Comparison of ENCODE assay signal across 1 cellular context in the genomic region with DNA sequence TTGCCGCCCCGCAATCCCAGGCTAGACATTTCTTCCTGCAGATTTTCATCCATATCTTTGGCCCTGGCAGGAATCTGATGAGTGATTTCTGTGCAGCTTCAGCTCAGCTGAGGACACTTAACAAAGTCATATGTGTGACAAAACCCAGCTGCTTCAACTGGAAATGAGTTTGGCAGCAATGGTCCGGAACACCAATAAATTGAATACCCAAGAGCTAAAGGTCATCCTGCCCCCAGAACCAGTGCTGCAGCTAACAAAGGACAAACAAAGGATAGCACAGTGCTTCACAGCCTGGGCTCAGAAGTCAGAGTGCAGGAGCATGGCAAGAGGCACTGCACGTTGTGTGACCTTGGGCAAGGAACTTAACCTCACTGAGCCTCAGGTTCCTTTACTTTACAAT.
TF ChIP-seq lines count a peak whose summit lies in the region.

No MANE protein-coding gene starts in this region.

TF ChIP-seq in H1, 55 proteins besides CTCF, POLR2A, EP300 and RAD21:
- TF ChIP-seq CREB1 (IDR thresholded peaks at IDR 0.05): no peak
- no peak for TF ChIP-seq BRCA1 (IDR thresholded peaks at IDR 0.05; ENCODE audit: low read depth, low read length)
- TF ChIP-seq EZH2 (IDR thresholded peaks at IDR 0.05; ENCODE audit: low read depth, low read length, severe bottlenecking): no peak
- no peak for TF ChIP-seq RNF2 (IDR thresholded peaks at IDR 0.05; ENCODE audit: borderline replicate concordance, low read depth, low read length, missing control alignments, poor library complexity, severe bottlenecking)
- TF ChIP-seq SUZ12 (IDR thresholded peaks at IDR 0.05; ENCODE audit: low read length): no peak
- TF ChIP-seq HDAC2 (IDR thresholded peaks at IDR 0.05; ENCODE audit: borderline replicate concordance in 1 of 2, low read depth in 2 of 2, low read length in 2 of 2): no peak
- TF ChIP-seq GTF2F1 (IDR thresholded peaks at IDR 0.05; ENCODE audit: borderline replicate concordance, low read depth, low read length): no peak
- no peak for TF ChIP-seq CTBP2 (IDR thresholded peaks at IDR 0.05; ENCODE audit: borderline replicate concordance, insufficient read depth, insufficient read length, low read length)
- TF ChIP-seq GABPA (IDR thresholded peaks at IDR 0.05; ENCODE audit: borderline replicate concordance, insufficient read depth, low read length): no peak
- TF ChIP-seq, protein P1, sequence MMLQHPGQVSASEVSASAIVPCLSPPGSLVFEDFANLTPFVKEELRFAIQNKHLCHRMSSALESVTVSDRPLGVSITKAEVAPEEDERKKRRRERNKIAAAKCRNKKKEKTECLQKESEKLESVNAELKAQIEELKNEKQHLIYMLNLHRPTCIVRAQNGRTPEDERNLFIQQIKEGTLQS (IDR thresholded peaks at IDR 0.05; ENCODE audit: insufficient read depth, low read depth, low read length): no peak
- no peak for TF ChIP-seq JUN (IDR thresholded peaks at IDR 0.05; ENCODE audit: low read depth, low read length)
- no peak for TF ChIP-seq BCL11A (IDR thresholded peaks at IDR 0.05; ENCODE audit: low read depth in 2 of 2, low read length in 2 of 2)
- TF ChIP-seq YY1 (IDR thresholded peaks at IDR 0.05; ENCODE audit: low read depth, low read length): no peak
- TF ChIP-seq CEBPB (IDR thresholded peaks at IDR 0.05; ENCODE audit: low read depth, low read length): no peak
- no peak for TF ChIP-seq EGR1 (IDR thresholded peaks at IDR 0.05; ENCODE audit: borderline replicate concordance, low read depth, low read length)
